In the genomic region with DNA sequence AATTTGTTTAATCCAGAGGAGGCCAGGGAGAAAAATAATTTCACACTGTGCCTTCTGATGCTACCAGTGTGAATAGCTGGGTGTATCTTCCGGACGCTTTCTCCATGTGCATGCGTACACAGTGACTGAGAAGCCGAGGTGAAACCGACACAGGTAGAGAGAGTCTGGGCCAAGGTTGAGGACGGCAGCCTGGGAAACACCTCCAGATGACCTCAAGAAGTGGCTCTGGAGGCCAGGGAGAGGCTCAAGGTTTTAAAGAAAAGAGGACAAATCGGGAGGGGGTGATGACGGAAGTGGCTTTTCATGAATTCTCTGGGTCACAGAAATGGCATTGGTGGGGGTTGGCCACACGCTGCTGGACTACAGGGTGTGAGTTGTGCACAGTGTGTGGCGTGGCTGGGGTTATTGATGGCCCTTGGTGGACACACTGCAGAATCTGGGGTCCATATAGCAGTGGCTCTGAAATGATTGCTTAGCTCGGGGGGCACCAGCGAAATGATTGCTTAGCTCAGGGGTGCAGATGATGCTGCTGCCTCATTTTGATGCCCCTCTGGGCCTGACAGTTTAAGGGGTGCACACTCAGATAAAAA, we compare ENCODE assay signal across 17 cellular contexts. TPM values are rescaled to one million over a fixed set of nuclear protein-coding genes. Genes with fewer than 3 reads are reported as not detected.
"Had no signal": no experiment of that assay in that cellular context is flagged by ENCODE, and none has a peak within 500 bp of the region (broad histone marks: within the 10 kb centered on the region; RNA-seq: fewer than 3 reads in every experiment).

No MANE protein-coding gene starts in this region.

- H3K36me3 ChIP-seq: adrenal gland, esophagus muscularis mucosa, SJCRH30 had no signal

- H3K36me3 Mint-ChIP-seq: activated naive CD4-positive, alpha-beta T cell treated with anti-CD3 and anti-CD28 coated beads, Interleukin-2, amount 50 U/mL, for 24 hours had no signal

- H3K9me3 Mint-ChIP-seq: activated B cell treated with CpG ODN at 0.5 μM for 24 hours; activated naive CD4-positive, alpha-beta T cell treated with anti-CD3 and anti-CD28 coated beads, Interleukin-2, amount 50 U/mL, for 24 hours; activated T-helper 2 cell treated with anti-CD3 and anti-CD28 coated beads, Interferon-gamma antibody, Interleukin-2, Interleukin-4, amounts not matched to agents 10 μg/mL and 5 μg/mL and 100 μg/mL, durations not matched to agents 14 hours and 24 hours and 36 hours had no signal

- H3K27me3 ChIP-seq: adrenal gland, SJCRH30 had no signal

- H3K9me3 ChIP-seq: adrenal gland, esophagus muscularis mucosa, SJCRH30 had no signal

- H3K27ac Mint-ChIP-seq: activated B cell treated with CpG ODN at 0.5 μM for 24 hours; activated naive CD4-positive, alpha-beta T cell treated with anti-CD3 and anti-CD28 coated beads, Interleukin-2, amount 50 U/mL, for 24 hours; activated T-helper 2 cell treated with anti-CD3 and anti-CD28 coated beads, Interferon-gamma antibody, Interleukin-2, Interleukin-4, amounts not matched to agents 10 μg/mL and 5 μg/mL and 100 μg/mL, durations not matched to agents 14 hours and 24 hours and 36 hours had no signal

- H3K4me1 Mint-ChIP-seq: activated B cell treated with CpG ODN at 0.5 μM for 24 hours; activated naive CD4-positive, alpha-beta T cell treated with anti-CD3 and anti-CD28 coated beads, Interleukin-2, amount 50 U/mL, for 24 hours had no signal

- ATAC-seq: right cardiac atrium; stimulated activated naive CD8-positive, alpha-beta T cell treated with anti-CD3 and anti-CD28 coated beads, Interleukin-15, Interleukin-2, amounts not matched to agents 100 U/mL and 50 U/mL, for 24 hours had no signal

- H3K4me3 Mint-ChIP-seq: activated B cell treated with CpG ODN at 0.5 μM for 24 hours; activated naive CD4-positive, alpha-beta T cell treated with anti-CD3 and anti-CD28 coated beads, Interleukin-2, amount 50 U/mL, for 24 hours had no signal

- H3K4me3 ChIP-seq: adrenal gland, esophagus muscularis mucosa, SJCRH30 had no signal

- DNase-seq: activated CD4-positive, alpha-beta T cell treated with anti-CD3 and anti-CD28 coated beads for 48 hours; hippocampal formation; midbrain; right cardiac atrium; SJCRH30; small intestine; stimulated activated naive CD8-positive, alpha-beta T cell treated with anti-CD3 and anti-CD28 coated beads, Interleukin-15, Interleukin-2, amounts not matched to agents 100 U/mL and 50 U/mL, for 24 hours; T-helper 2 cell; trophoblast cell had no signal

- H3K27ac ChIP-seq: adrenal gland, esophagus muscularis mucosa, SJCRH30 had no signal

- H3K4me1 ChIP-seq: adrenal gland, esophagus muscularis mucosa had no signal

RNA-seq across cellular contexts. Expression of a gene that starts 34.1 kb away (rescaled TPM):
- total RNA-seq: activated B cell treated with CpG ODN at 0.5 μM for 24 hours; activated T-helper 2 cell treated with anti-CD3 and anti-CD28 coated beads, Interferon-gamma antibody, Interleukin-2, Interleukin-4, amounts not matched to agents 10 μg/mL and 5 μg/mL and 100 μg/mL, durations not matched to agents 14 hours and 24 hours and 36 hours; adrenal gland; esophagus muscularis mucosa; glomerular endothelial cell; kidney epithelial cell; SJCRH30 had no signal
- polyA plus RNA-seq: adrenal gland, liver had no signal
